ENCODE assay signal across 9 cellular contexts in genomic region chr2:10864888-10865551, GRCh38. TPM values are rescaled to one million over a fixed set of nuclear protein-coding genes. Genes with fewer than 3 reads are reported as not detected.
DNase-seq lines count a peak whose midpoint lies in the region; ATAC-seq and TF ChIP-seq lines count a peak whose summit lies in the region.
"Had no signal": no experiment of that assay in that cellular context is flagged by ENCODE, and none has a peak within 500 bp of the region (broad histone marks: within the 10 kb centered on the region; RNA-seq: fewer than 3 reads in every experiment).

No MANE protein-coding gene starts in this region.

- H3K27me3 ChIP-seq in BJ (ENCODE audit: control insufficient read depth, insufficient read depth, low read length): peaks cover 9% of the 10 kb centered on the region; the same call in 1 of the 2 replicates

- TF ChIP-seq CTCF in BJ (IDR thresholded peaks at IDR 0.05; ENCODE audit: insufficient read depth, low read depth, low read length): peak; percentile 11; the same call in 1 of the 2 replicates

- H3K36me3 ChIP-seq in BJ (ENCODE audit: control insufficient read depth, insufficient read depth, low read length): no peaks in the 10 kb centered on the region

- H3K4me3 ChIP-seq in BJ (ENCODE audit: low read depth, low read length): no peak overlapping the region

- DNase-seq in BJ (ENCODE audit: low read depth): no peak
- DNase-seq in T-helper 17 cell: no peak
- peak in 2 of 10 donors; percentile 7 to 21 for DNase-seq in naive thymus-derived CD8-positive, alpha-beta T cell
- DNase-seq in activated T-helper 1 cell treated with anti-CD3 and anti-CD28 coated beads, Interleukin-12 subunit alpha, Interleukin-12 subunit beta, Interleukin-2, Interleukin-4 antibody, amounts not matched to agents 30 ng/mL and 10 ng/mL and 1 ng/mL, durations not matched to agents 14 hours and 24 hours and 36 hours (ENCODE audit: low spot score): no peak
- no peak for DNase-seq in SIG-M5 treated with dmso at 0.1 percent for 504 hours (lab: John Stamatoyannopoulos, UW; ENCODE audit: unreplicated experiment)
- DNase-seq in activated CD4-positive, CD25-positive, alpha-beta regulatory T cell treated with anti-CD3 and anti-CD28 coated beads, Interleukin-2, amount 50 U/mL, for 72 hours: no peak

- H3K36me3 Mint-ChIP-seq in T-helper 17 cell (ENCODE audit: low read depth): peaks cover 7% of the 10 kb centered on the region
- H3K36me3 Mint-ChIP-seq in naive thymus-derived CD8-positive, alpha-beta T cell: no peaks in the 10 kb centered on the region
- H3K36me3 Mint-ChIP-seq in activated T-helper 1 cell treated with anti-CD3 and anti-CD28 coated beads, Interleukin-12 subunit alpha, Interleukin-12 subunit beta, Interleukin-2, Interleukin-4 antibody, amounts not matched to agents 30 ng/mL and 10 ng/mL and 1 ng/mL, durations not matched to agents 14 hours and 24 hours and 36 hours (ENCODE audit: low read depth): no peaks in the 10 kb centered on the region
- H3K36me3 Mint-ChIP-seq: brain had no signal

- no peaks in the 10 kb centered on the region for H3K9me3 ChIP-seq in T-helper 17 cell (ENCODE audit: control insufficient read depth, low read length, poor library complexity, severe bottlenecking)

- H3K27me3 Mint-ChIP-seq in T-helper 17 cell: peaks cover 34% of the 10 kb centered on the region
- peaks cover 7 to 54% (median 16%) of the 10 kb centered on the region in 5 donors for H3K27me3 Mint-ChIP-seq in naive thymus-derived CD8-positive, alpha-beta T cell
- H3K27me3 Mint-ChIP-seq in activated T-helper 1 cell treated with anti-CD3 and anti-CD28 coated beads, Interleukin-12 subunit alpha, Interleukin-12 subunit beta, Interleukin-2, Interleukin-4 antibody, amounts not matched to agents 30 ng/mL and 10 ng/mL and 1 ng/mL, durations not matched to agents 14 hours and 24 hours and 36 hours (ENCODE audit: insufficient read depth): peaks cover 23% of the 10 kb centered on the region

- ATAC-seq in GM18861 (IDR thresholded peaks at IDR 0.05; ENCODE audit: unreplicated experiment) (peak; percentile 93), HG02938 (IDR thresholded peaks at IDR 0.05; ENCODE audit: unreplicated experiment) (peak; percentile 92), T-helper 17 cell (peak; percentile 82)
- peak; percentile 74 to 96 for ATAC-seq in naive thymus-derived CD8-positive, alpha-beta T cell

- intact Hi-C loops in activated T-helper 1 cell treated with anti-CD3 and anti-CD28 coated beads, Interleukin-12 subunit alpha, Interleukin-12 subunit beta, Interleukin-2, Interleukin-4 antibody, amounts not matched to agents 30 ng/mL and 10 ng/mL and 1 ng/mL, durations not matched to agents 14 hours and 24 hours and 36 hours (cut with micrococcal nuclease): no loop called here

- peak overlapping the region; percentile 59 for H3K4me3 Mint-ChIP-seq in T-helper 17 cell
- H3K4me3 Mint-ChIP-seq in naive thymus-derived CD8-positive, alpha-beta T cell: peak overlapping the region in 9 of 10 donors; percentile 22 to 83 (median 59)
- no peak overlapping the region for H3K4me3 Mint-ChIP-seq in activated T-helper 1 cell treated with anti-CD3 and anti-CD28 coated beads, Interleukin-12 subunit alpha, Interleukin-12 subunit beta, Interleukin-2, Interleukin-4 antibody, amounts not matched to agents 30 ng/mL and 10 ng/mL and 1 ng/mL, durations not matched to agents 14 hours and 24 hours and 36 hours
- H3K4me3 Mint-ChIP-seq: brain had no signal

- H3K4me1 Mint-ChIP-seq in T-helper 17 cell: peaks cover 26% of the 10 kb centered on the region
- peaks cover 9 to 62% (median 22%) of the 10 kb centered on the region in 4 donors for H3K4me1 Mint-ChIP-seq in naive thymus-derived CD8-positive, alpha-beta T cell
- peaks cover 16% of the 10 kb centered on the region for H3K4me1 Mint-ChIP-seq in activated T-helper 1 cell treated with anti-CD3 and anti-CD28 coated beads, Interleukin-12 subunit alpha, Interleukin-12 subunit beta, Interleukin-2, Interleukin-4 antibody, amounts not matched to agents 30 ng/mL and 10 ng/mL and 1 ng/mL, durations not matched to agents 14 hours and 24 hours and 36 hours (ENCODE audit: low read depth)

- H3K9me3 Mint-ChIP-seq in naive thymus-derived CD8-positive, alpha-beta T cell: no peaks in the 10 kb centered on the region
- H3K9me3 Mint-ChIP-seq in activated T-helper 1 cell treated with anti-CD3 and anti-CD28 coated beads, Interleukin-12 subunit alpha, Interleukin-12 subunit beta, Interleukin-2, Interleukin-4 antibody, amounts not matched to agents 30 ng/mL and 10 ng/mL and 1 ng/mL, durations not matched to agents 14 hours and 24 hours and 36 hours: no peaks in the 10 kb centered on the region

- POLR2A ChIA-PET in BJ (lab: Charles Lee): no interaction called here
- POLR2A ChIA-PET in naive thymus-derived CD8-positive, alpha-beta T cell (lab: Charles Lee): no interaction called here

- CTCF ChIA-PET in BJ (lab: Yijun Ruan, JAX): interaction anchor here (1.0 kb wide), 1 partner anchor 718 kb away, joined by 3 read pairs; no protein-coding TSS in a partner anchor

- H3K27ac Mint-ChIP-seq in T-helper 17 cell: no peak overlapping the region
- peak overlapping the region in 3 of 10 donors; percentile 31 to 82 (median 79) for H3K27ac Mint-ChIP-seq in naive thymus-derived CD8-positive, alpha-beta T cell
- no peak overlapping the region for H3K27ac Mint-ChIP-seq in activated T-helper 1 cell treated with anti-CD3 and anti-CD28 coated beads, Interleukin-12 subunit alpha, Interleukin-12 subunit beta, Interleukin-2, Interleukin-4 antibody, amounts not matched to agents 30 ng/mL and 10 ng/mL and 1 ng/mL, durations not matched to agents 14 hours and 24 hours and 36 hours

RNA-seq across cellular contexts. Expression of gene KCNF1, which starts 46.7 kb away (rescaled TPM):
- not detected in 2 replicates for polyA plus RNA-seq in BJ (2011; rRNA removed)
- polyA minus RNA-seq in BJ (2011; rRNA and poly(A)+ RNA removed): not detected in 2 replicates
- total RNA-seq in T-helper 17 cell: not detected
- not detected for total RNA-seq in naive thymus-derived CD8-positive, alpha-beta T cell
- not detected for polyA plus RNA-seq in naive thymus-derived CD8-positive, alpha-beta T cell
- not detected in 2 replicates for total RNA-seq in activated T-helper 1 cell treated with anti-CD3 and anti-CD28 coated beads, Interleukin-12 subunit alpha, Interleukin-12 subunit beta, Interleukin-2, Interleukin-4 antibody, amounts not matched to agents 30 ng/mL and 10 ng/mL and 1 ng/mL, durations not matched to agents 14 hours and 24 hours and 36 hours

RNA-seq across cellular contexts. Expression of gene PDIA6, which starts 52.4 kb away (rescaled TPM):
- polyA plus RNA-seq in BJ (2011; rRNA removed): 238 and 364 TPM in 2 replicates
- 77.0 and 81.3 TPM in 2 replicates for polyA minus RNA-seq in BJ (2011; rRNA and poly(A)+ RNA removed)
- total RNA-seq in T-helper 17 cell: 10 to 100 TPM; 53.3 to 57.4 TPM
- 10 to 100 TPM; 30.9 to 34.7 TPM for total RNA-seq in naive thymus-derived CD8-positive, alpha-beta T cell
- polyA plus RNA-seq in naive thymus-derived CD8-positive, alpha-beta T cell: 100 to 1,000 TPM in 1 of 3 donors, 10 to 100 TPM in 2; 64.1 to 126 (median 99.2) TPM
- 171 and 173 TPM in 2 replicates for total RNA-seq in activated T-helper 1 cell treated with anti-CD3 and anti-CD28 coated beads, Interleukin-12 subunit alpha, Interleukin-12 subunit beta, Interleukin-2, Interleukin-4 antibody, amounts not matched to agents 30 ng/mL and 10 ng/mL and 1 ng/mL, durations not matched to agents 14 hours and 24 hours and 36 hours
